31 cellular contexts compared by ENCODE assay signal in genomic region chr7:113230691-113231090, GRCh38.
DNase-seq lines count a peak whose midpoint lies in the region; ATAC-seq, FAIRE-seq and TF ChIP-seq lines count a peak whose summit lies in the region.
"Had no signal": no experiment of that assay in that cellular context is flagged by ENCODE, and none has a peak within 500 bp of the region (broad histone marks: within the 10 kb centered on the region; RNA-seq: fewer than 3 reads in every experiment).

No MANE protein-coding gene starts in this region.

- H3K56ac ChIP-seq in IMR-90 (ENCODE audit: extremely low read depth, insufficient read depth, low read length): no peak overlapping the region

- no peak overlapping the region for H3K4ac ChIP-seq in IMR-90 (ENCODE audit: low read depth, low read length)

- H2BK5ac ChIP-seq in IMR-90 (ENCODE audit: low read depth, low read length, poor library complexity, severe bottlenecking): no peak overlapping the region

- no peak overlapping the region for H2AK9ac ChIP-seq in IMR-90 (replicated peaks; ENCODE audit: low read depth, low read length, poor library complexity)

- H3K9ac ChIP-seq in HepG2 (ENCODE audit: insufficient read depth, low read depth, low read length) (no peak overlapping the region), IMR-90 (ENCODE audit: low read depth, low read length) (no peak overlapping the region), K562 (ENCODE audit: insufficient read depth in 1 of 2, low read depth in 2 of 2, low read length in 2 of 2) (no peak overlapping the region)
- H3K9ac ChIP-seq: BLaER1; BLaER1 treated with 17β-estradiol and CSF1 and Interleukin-3, amounts not matched to agents 10 nM and 100 nM had no signal

- no peaks in the 10 kb centered on the region for H3K9me3 ChIP-seq in HepG2 (ENCODE audit: low read length)
- H3K9me3 ChIP-seq in right lobe of liver: no peaks in the 10 kb centered on the region
- H3K9me3 ChIP-seq in IMR-90 (ENCODE audit: control insufficient read depth, insufficient read depth, low read length): peaks cover 8% of the 10 kb centered on the region
- no peaks in the 10 kb centered on the region for H3K9me3 ChIP-seq in K562 (replicated peaks; ENCODE audit: control insufficient read depth, insufficient read depth, low read depth, low read length)
- H3K9me3 ChIP-seq: A549, BE2C, BLaER1, Caco-2 had no signal

- H3K14ac ChIP-seq in IMR-90 (replicated peaks; ENCODE audit: low read depth, low read length): no peak overlapping the region

- H4K20me1 ChIP-seq in HepG2 (ENCODE audit: insufficient read depth, low read length) (no peaks in the 10 kb centered on the region), IMR-90 (ENCODE audit: insufficient read depth, low read length) (no peaks in the 10 kb centered on the region), K562 (replicated peaks; ENCODE audit: control insufficient read depth, insufficient read depth, low read length) (no peaks in the 10 kb centered on the region)
- H4K20me1 ChIP-seq: BLaER1; BLaER1 treated with 17β-estradiol and CSF1 and Interleukin-3, amounts not matched to agents 10 nM and 100 nM had no signal

- no peak overlapping the region for H3K27ac ChIP-seq in HepG2 (ENCODE audit: extremely low read length, insufficient read depth, low read length)
- no peak overlapping the region for H3K27ac ChIP-seq in right lobe of liver
- H3K27ac ChIP-seq in IMR-90 (ENCODE audit: insufficient read depth, low read length): no peak overlapping the region
- H3K27ac ChIP-seq in K562 (ENCODE audit: extremely low read depth, low read depth, low read length): no peak overlapping the region
- H3K27ac ChIP-seq: 22Rv1; A549; BLaER1; BLaER1 treated with 17β-estradiol and CSF1 and Interleukin-3, amounts not matched to agents 10 nM and 100 nM; C4-2B had no signal

- H4K91ac ChIP-seq in IMR-90 (ENCODE audit: insufficient read depth, low read depth, low read length): no peak overlapping the region

- TF ChIP-seq POLR2A in HepG2 (IDR thresholded peaks at IDR 0.05; ENCODE audit: insufficient read depth in 1 of 2, low read depth in 2 of 2, low read length in 2 of 2) (no peak), right lobe of liver (IDR thresholded peaks at IDR 0.05) (no peak), IMR-90 (IDR thresholded peaks at IDR 0.05; ENCODE audit: low read depth, low read length) (no peak), K562 (conservative IDR thresholded peaks at IDR 0.05) (no peak)

- no peak for TF ChIP-seq RAD21 in HepG2 (CRISPR knock-in tag; IDR thresholded peaks at IDR 0.05)
- TF ChIP-seq RAD21 in IMR-90 (IDR thresholded peaks at IDR 0.05; ENCODE audit: low read length): no peak
- no peak for TF ChIP-seq RAD21 in K562 (CRISPR knock-in tag; conservative IDR thresholded peaks at IDR 0.05 in 1 of 2, IDR thresholded peaks at IDR 0.05 in 1 of 2)

- H3K23ac ChIP-seq in IMR-90 (ENCODE audit: low read depth, low read length): no peak overlapping the region

- intact Hi-C loops in HepG2 (cut with micrococcal nuclease; ENCODE audit: unreplicated experiment) (no loop called here), right lobe of liver (cut with DNase I) (no loop called here), IMR-90 (cut with micrococcal nuclease) (no loop called here), K562 (cut with micrococcal nuclease) (no loop called here)

- H3K4me1 ChIP-seq in HepG2 (ENCODE audit: insufficient read depth, low read length): no peaks in the 10 kb centered on the region
- H3K4me1 ChIP-seq in right lobe of liver: no peaks in the 10 kb centered on the region
- H3K4me1 ChIP-seq in IMR-90 (ENCODE audit: control insufficient read depth, insufficient read depth, low read length): no peaks in the 10 kb centered on the region
- no peaks in the 10 kb centered on the region for H3K4me1 ChIP-seq in K562 (replicated peaks in 1 of 2; ENCODE audit: control insufficient read depth in 2 of 2, insufficient read depth in 2 of 2, low read length in 2 of 2)
- H3K4me1 ChIP-seq: A549; BE2C; BLaER1; BLaER1 treated with 17β-estradiol and CSF1 and Interleukin-3, amounts not matched to agents 10 nM and 100 nM; Caco-2 had no signal

- no peak for DNase-seq in HepG2 (ENCODE audit: low spot score)
- DNase-seq in right lobe of liver: no peak
- DNase-seq in IMR-90: no peak
- DNase-seq in K562 (ENCODE audit: extremely low read depth in 1 of 4, low spot score in 3 of 4): no peak
- DNase-seq in T-helper 9 cell: no peak
- no peak for DNase-seq in A172 (ENCODE audit: low spot score)
- DNase-seq: 8988T; ACHN; AML-193; BE2C; C1 segment of cervical spinal cord; Caco-2; Calu3; CD4-positive, alpha-beta memory T cell; CD4-positive, alpha-beta T cell; CD4-positive, CD25-positive, alpha-beta regulatory T cell; CD8-positive, alpha-beta memory T cell; CD8-positive, alpha-beta T cell; COR-L47; DMS 273 treated with DMSO at 0.1 percent for 48 hours; DMS153; DMS53; DMS79; DMS79 treated with DMSO at 0.1 percent for 48 hours; DND-41; EL had no signal

- H3K36me3 ChIP-seq in HepG2 (replicated peaks in 1 of 2; ENCODE audit: control insufficient read depth in 1 of 2, insufficient read depth in 2 of 2, low read length in 2 of 2) (no peaks in the 10 kb centered on the region), right lobe of liver (no peaks in the 10 kb centered on the region), IMR-90 (ENCODE audit: control insufficient read depth, insufficient read depth, low read length) (no peaks in the 10 kb centered on the region), K562 (ENCODE audit: control insufficient read depth, insufficient read depth, low read length) (no peaks in the 10 kb centered on the region)
- H3K36me3 ChIP-seq: BE2C; BLaER1; BLaER1 treated with 17β-estradiol and CSF1 and Interleukin-3, amounts not matched to agents 10 nM and 100 nM had no signal

- H3K9me1 ChIP-seq in IMR-90 (ENCODE audit: insufficient read depth, low read length): no peaks in the 10 kb centered on the region
- H3K9me1 ChIP-seq in K562 (ENCODE audit: control insufficient read depth, insufficient read depth, low read length): no peaks in the 10 kb centered on the region

- TF ChIP-seq EP300 in HepG2 (IDR thresholded peaks at IDR 0.05; ENCODE audit: low read depth in 2 of 2, low read length in 2 of 2) (no peak), HepG2 (CRISPR knock-in tag; IDR thresholded peaks at IDR 0.05; ENCODE audit: borderline replicate concordance) (no peak), K562 (IDR thresholded peaks at IDR 0.05; ENCODE audit: low read length) (no peak)

- FAIRE-seq in HepG2 (lab: Jason Lieb, UNC) (no peak), K562 (lab: Jason Lieb, UNC) (no peak)
- FAIRE-seq: A549 had no signal

- H4K8ac ChIP-seq in IMR-90 (ENCODE audit: low read depth in 2 of 2, low read length in 2 of 2): no peak overlapping the region

- H3K4me2 ChIP-seq in HepG2 (ENCODE audit: low read depth, low read length): no peak overlapping the region
- H3K4me2 ChIP-seq in IMR-90 (ENCODE audit: low read depth, low read length): no peak overlapping the region
- no peak overlapping the region for H3K4me2 ChIP-seq in K562 (ENCODE audit: insufficient read depth, low read length)
- H3K4me2 ChIP-seq: A549; BLaER1; BLaER1 treated with 17β-estradiol and CSF1 and Interleukin-3, amounts not matched to agents 10 nM and 100 nM had no signal

- TF ChIP-seq CTCF in HepG2 (CRISPR knock-in tag; IDR thresholded peaks at IDR 0.05) (no peak), right lobe of liver (IDR thresholded peaks at IDR 0.05) (no peak), IMR-90 (conservative IDR thresholded peaks at IDR 0.05; ENCODE audit: low read depth, low read length) (no peak), K562 (IDR thresholded peaks at IDR 0.05 in 2 of 3, conservative IDR thresholded peaks at IDR 0.05 in 1 of 3; ENCODE audit: insufficient read depth in 2 of 3, low read depth in 1 of 3, low read length in 3 of 3) (no peak)

- H2BK120ac ChIP-seq in IMR-90 (ENCODE audit: low read depth, low read length): no peak overlapping the region

- H3K27me3 ChIP-seq in HepG2 (ENCODE audit: control insufficient read depth in 1 of 2, insufficient read depth in 2 of 2, low read length in 2 of 2) (no peaks in the 10 kb centered on the region), right lobe of liver (no peaks in the 10 kb centered on the region), IMR-90 (ENCODE audit: control insufficient read depth, insufficient read depth, low read length) (no peaks in the 10 kb centered on the region), K562 (ENCODE audit: control insufficient read depth in 2 of 2, insufficient read depth in 2 of 2, low read length in 2 of 2) (no peaks in the 10 kb centered on the region)
- H3K27me3 ChIP-seq: BE2C; BLaER1; BLaER1 treated with 17β-estradiol and CSF1 and Interleukin-3, amounts not matched to agents 10 nM and 100 nM had no signal

- CTCF ChIA-PET in HepG2 (lab: Yijun Ruan, JAX; ENCODE audit: low intra/inter-chr PET ratio, low total read pairs) (no interaction called here), IMR-90 (lab: Yijun Ruan, JAX) (no interaction called here), K562 (lab: Yijun Ruan, JAX; ENCODE audit: low intra/inter-chr PET ratio) (no interaction called here)

- 1% methylated on average over 2 of the region's 2 CpGs for WGBS in HepG2 (ENCODE audit: low lambda C conversion rate)
- 74% methylated on average over 2 of the region's 2 CpGs for WGBS in right lobe of liver (ENCODE audit: insufficient coverage, low coverage, low lambda C conversion rate, missing lambda C conversion rate)
- no CpG with 5 or more reads among the region's 2 CpGs for WGBS in IMR-90 (ENCODE audit: extremely low coverage in 2 of 2, insufficient read length in 1 of 2), 2 experiments
- WGBS in K562 (ENCODE audit: insufficient coverage, low coverage, missing lambda C conversion rate): 8% methylated on average over 2 of the region's 2 CpGs

- H4K5ac ChIP-seq in IMR-90 (ENCODE audit: low read depth, low read length): no peak overlapping the region

- no peak overlapping the region for H2BK20ac ChIP-seq in IMR-90 (ENCODE audit: low read depth, low read length)

- H3K18ac ChIP-seq in IMR-90 (ENCODE audit: low read depth, low read length): no peak overlapping the region

- BruUV-seq in HepG2 (replicated peaks; lab: Mats Ljungman, UMichigan) (no TSS peak), IMR-90 (replicated peaks; lab: Mats Ljungman, UMichigan) (no TSS peak), K562 (replicated peaks; lab: Mats Ljungman, UMichigan) (no TSS peak)

- POLR2A ChIA-PET in HepG2 (lab: Yijun Ruan, JAX) (no interaction called here), IMR-90 (lab: Charles Lee; ENCODE audit: unreplicated experiment) (no interaction called here), K562 (lab: Yijun Ruan, JAX) (no interaction called here)

- ATAC-seq in HepG2 (no peak), right lobe of liver (no peak), IMR-90 (ENCODE audit: low read depth) (no peak), K562 (no peak)
- ATAC-seq: A549; CD8-positive, alpha-beta T cell had no signal

- H3K79me2 ChIP-seq in HepG2 (ENCODE audit: insufficient read depth, low read length) (no peaks in the 10 kb centered on the region), K562 (ENCODE audit: control insufficient read depth, insufficient read depth, low read length) (no peaks in the 10 kb centered on the region)

- dilution Hi-C loops in IMR-90 (cut with HindIII; ENCODE audit: low sequenced_read_pairs, unreplicated experiment): no loop called here

- no peak overlapping the region for H2AK5ac ChIP-seq in IMR-90 (ENCODE audit: low read depth, low read length)

- H3K79me1 ChIP-seq in IMR-90 (ENCODE audit: low read depth in 1 of 2, low read length in 2 of 2): no peaks in the 10 kb centered on the region

- H3K4me3 ChIP-seq in HepG2 (replicated peaks in 1 of 3; ENCODE audit: insufficient read depth in 1 of 3, low read depth in 2 of 3, low read length in 3 of 3): no peak overlapping the region
- no peak overlapping the region for H3K4me3 ChIP-seq in right lobe of liver
- no peak overlapping the region for H3K4me3 ChIP-seq in IMR-90 (ENCODE audit: insufficient read depth, low read depth, low read length)
- no peak overlapping the region for H3K4me3 ChIP-seq in K562
- H3K4me3 ChIP-seq: A549; BLaER1; BLaER1 treated with 17β-estradiol and CSF1 and Interleukin-3, amounts not matched to agents 10 nM and 100 nM had no signal

- no peak overlapping the region for H2AFZ ChIP-seq in HepG2 (ENCODE audit: low read length)
- H2AFZ ChIP-seq in IMR-90 (replicated peaks; ENCODE audit: low read length, poor library complexity): no peak overlapping the region
- H2AFZ ChIP-seq in K562 (ENCODE audit: low read depth, low read length): no peak overlapping the region

- no peak overlapping the region for H2BK15ac ChIP-seq in IMR-90 (ENCODE audit: low read depth, low read length)

- in situ Hi-C loops in HepG2 (cut with HindIII; ENCODE audit: extremely low pct_ligation_motif_present, low pct_unique_long_range_greater_than_20kb) (no loop called here), IMR-90 (cut with MboI; ENCODE audit: low sequenced_read_pairs) (no loop called here), K562 (cut with MboI) (no loop called here)

Comparison
In these comparisons a context has a peak if more than half of its experiments do, and no peak if none do; other contexts are left out.
1. Of the 241 proteins assayed by ChIP-seq in both HepG2 and K562: peak only in HepG2: none; only in K562: none; in both: CEBPB; in neither: 239; mixed calls (peak in some experiments, not most) for 1.